In genomic region chr3:195621095-195621494, GRCh38 we compare ENCODE assay signal across 4 cellular contexts. TPM values are rescaled to one million over a fixed set of nuclear protein-coding genes. Genes with fewer than 3 reads are reported as not detected.
"Had no signal": no experiment of that assay in that cellular context is flagged by ENCODE, and none has a peak within 500 bp of the region (broad histone marks: within the 10 kb centered on the region; RNA-seq: fewer than 3 reads in every experiment).

No MANE protein-coding gene starts in this region.

RNA-seq across cellular contexts. Expression of gene APOD, which starts 37.4 kb away (rescaled TPM):
- total RNA-seq: naive thymus-derived CD8-positive, alpha-beta T cell; natural killer cell treated with Interleukin-12 subunit alpha and Interleukin-12 subunit beta and Interleukin-15 and Interleukin-18, amount 100 ng/mL, for 72 hours; progenitor cell of endocrine pancreas; renal cortical epithelial cell had no signal
- polyA plus RNA-seq: naive thymus-derived CD8-positive, alpha-beta T cell had no signal
